Comparison of ENCODE assay signal across 1 cellular context in genomic region chr15:68337826-68338225, GRCh38.
TF ChIP-seq lines count a peak whose summit lies in the region.

No MANE protein-coding gene starts in this region.

TF ChIP-seq in SK-N-SH treated with all-trans-retinoic acid at 6 μM for 48 hours, 23 proteins besides CTCF, POLR2A, EP300 and RAD21 (continued from another document):
- TF ChIP-seq PATZ1 (CRISPR knock-in tag; IDR thresholded peaks at IDR 0.05; ENCODE audit: borderline replicate concordance) (no peak), POU6F1 (CRISPR knock-in tag; IDR thresholded peaks at IDR 0.05; ENCODE audit: borderline replicate concordance, low read depth) (no peak), TCF4 (CRISPR knock-in tag; IDR thresholded peaks at IDR 0.05; ENCODE audit: borderline replicate concordance) (no peak), ZNF565 (CRISPR knock-in tag; conservative IDR thresholded peaks at IDR 0.05; ENCODE audit: low read depth) (no peak), ZNF8 (CRISPR knock-in tag; IDR thresholded peaks at IDR 0.05) (no peak), RARB (CRISPR knock-in tag; IDR thresholded peaks at IDR 0.05) (no peak), OSR1 (CRISPR knock-in tag; IDR thresholded peaks at IDR 0.05) (no peak)
